ENCODE assay signal across 8 cellular contexts in genomic region chr2:10813749-10814138, GRCh38. TPM values are rescaled to one million over a fixed set of nuclear protein-coding genes. Genes with fewer than 3 reads are reported as not detected.
DNase-seq lines count a peak whose midpoint lies in the region; ATAC-seq, FAIRE-seq and TF ChIP-seq lines count a peak whose summit lies in the region.
"Not testable (repeated sequence)": the region's sequence is repeated elsewhere in the genome, so short reads cannot be mapped to it uniquely, and the experiment has no call there.

No MANE protein-coding gene starts in this region.

- not testable (repeated sequence) for TF ChIP-seq CTCF in GM23338 (conservative IDR thresholded peaks at IDR 0.05; ENCODE audit: low read depth in 2 of 2); WTC11 (IDR thresholded peaks at IDR 0.05); chondrocyte (IDR thresholded peaks at IDR 0.05); HepG2 (CRISPR knock-in tag; IDR thresholded peaks at IDR 0.05); spleen (IDR thresholded peaks at IDR 0.05 in 8 of 11, conservative IDR thresholded peaks at IDR 0.05 in 3 of 11)

- peaks cover 13% of the 10 kb centered on the region for H3K27me3 Mint-ChIP-seq in GM23338 (ENCODE audit: insufficient read depth, low read depth, poor library complexity)
- not testable (repeated sequence) for H3K27me3 Mint-ChIP-seq in WTC11 (ENCODE audit: low read depth); activated T-helper 17 cell treated with anti-CD3 and anti-CD28 coated beads, Interleukin-2, amount 50 U/mL, for 72 hours; chondrocyte (ENCODE audit: low read depth); natural killer cell treated with Interleukin-12 subunit alpha and Interleukin-12 subunit beta and Interleukin-15 and Interleukin-18, amount 100 ng/mL, for 72 hours

- not testable (repeated sequence) for H3K27ac Mint-ChIP-seq in GM23338; activated T-helper 17 cell treated with anti-CD3 and anti-CD28 coated beads, Interleukin-2, amount 50 U/mL, for 72 hours; chondrocyte (ENCODE audit: unreplicated experiment); natural killer cell treated with Interleukin-12 subunit alpha and Interleukin-12 subunit beta and Interleukin-15 and Interleukin-18, amount 100 ng/mL, for 72 hours
- H3K27ac Mint-ChIP-seq in WTC11 = peak overlapping the region; percentile 96

- not testable (repeated sequence) for BruUV-seq in HepG2 (replicated peaks; lab: Mats Ljungman, UMichigan)

- H3K79me2 ChIP-seq in GM23338 (replicated peaks; ENCODE audit: insufficient read depth) (peaks cover 37% of the 10 kb centered on the region), HepG2 (ENCODE audit: insufficient read depth, low read length) (peaks cover 37% of the 10 kb centered on the region)

- in situ Hi-C loops in HepG2 (cut with HindIII; ENCODE audit: extremely low pct_ligation_motif_present, low pct_unique_long_range_greater_than_20kb) = not testable (repeated sequence)

- H3K9me3 Mint-ChIP-seq in GM23338; WTC11; activated T-helper 17 cell treated with anti-CD3 and anti-CD28 coated beads, Interleukin-2, amount 50 U/mL, for 72 hours; chondrocyte (ENCODE audit: low read depth); natural killer cell treated with Interleukin-12 subunit alpha and Interleukin-12 subunit beta and Interleukin-15 and Interleukin-18, amount 100 ng/mL, for 72 hours: not testable (repeated sequence)

- not testable (repeated sequence) for H3K36me3 Mint-ChIP-seq in GM23338 (ENCODE audit: low read depth); WTC11; chondrocyte (ENCODE audit: low read depth); natural killer cell treated with Interleukin-12 subunit alpha and Interleukin-12 subunit beta and Interleukin-15 and Interleukin-18, amount 100 ng/mL, for 72 hours
- peaks cover 32% of the 10 kb centered on the region for H3K36me3 Mint-ChIP-seq in activated T-helper 17 cell treated with anti-CD3 and anti-CD28 coated beads, Interleukin-2, amount 50 U/mL, for 72 hours (ENCODE audit: low read depth)

- not testable (repeated sequence) for TF ChIP-seq POLR2A in HepG2 (IDR thresholded peaks at IDR 0.05; ENCODE audit: insufficient read depth in 1 of 2, low read depth in 2 of 2, low read length in 2 of 2); spleen (IDR thresholded peaks at IDR 0.05)

- H3K4me1 Mint-ChIP-seq in GM23338 = peaks cover 28% of the 10 kb centered on the region
- peaks cover 34% of the 10 kb centered on the region for H3K4me1 Mint-ChIP-seq in WTC11
- H3K4me1 Mint-ChIP-seq in activated T-helper 17 cell treated with anti-CD3 and anti-CD28 coated beads, Interleukin-2, amount 50 U/mL, for 72 hours = peaks cover 11% of the 10 kb centered on the region
- peaks cover 34% of the 10 kb centered on the region for H3K4me1 Mint-ChIP-seq in chondrocyte (ENCODE audit: low read depth)
- H3K4me1 Mint-ChIP-seq in natural killer cell treated with Interleukin-12 subunit alpha and Interleukin-12 subunit beta and Interleukin-15 and Interleukin-18, amount 100 ng/mL, for 72 hours (ENCODE audit: low read depth in 2 of 2) = peaks cover 19 to 22% of the 10 kb centered on the region in 2 donors

- H3K9me2 ChIP-seq in GM23338 (ENCODE audit: insufficient read depth) = not testable (repeated sequence)

- not testable (repeated sequence) for TF ChIP-seq RAD21 in HepG2 (CRISPR knock-in tag; IDR thresholded peaks at IDR 0.05)

- peak overlapping the region; percentile 100; the same call in 1 of the 2 replicates for H3K9ac ChIP-seq in BLaER1
- H3K9ac ChIP-seq in HepG2 (ENCODE audit: insufficient read depth, low read depth, low read length) = peak overlapping the region; percentile 57

- intact Hi-C loops in HepG2 (cut with micrococcal nuclease; ENCODE audit: unreplicated experiment); spleen (cut with DNase I; ENCODE audit: low total_unique reads): not testable (repeated sequence)

- peaks cover 25% of the 10 kb centered on the region for H3K36me3 ChIP-seq in BLaER1
- not testable (repeated sequence) for H3K36me3 ChIP-seq in GM23338 (ENCODE audit: insufficient read depth); HepG2 (replicated peaks in 1 of 2; ENCODE audit: control insufficient read depth in 1 of 2, insufficient read depth in 2 of 2, low read length in 2 of 2); spleen

- not testable (repeated sequence) for H3F3A ChIP-seq in GM23338 (replicated peaks; ENCODE audit: low read depth)

- H3K4me1 ChIP-seq in BLaER1 = peaks cover 62% of the 10 kb centered on the region
- H3K4me1 ChIP-seq in GM23338 (ENCODE audit: insufficient read depth) = peaks cover 26% of the 10 kb centered on the region
- peaks cover 63% of the 10 kb centered on the region for H3K4me1 ChIP-seq in HepG2 (ENCODE audit: insufficient read depth, low read length)
- H3K4me1 ChIP-seq in spleen = peaks cover 31 to 58% (median 41%) of the 10 kb centered on the region in 6 donors

- POLR2A ChIA-PET in WTC11 (lab: Charles Lee); HepG2 (lab: Yijun Ruan, JAX): not testable (repeated sequence)

- H4K20me1 ChIP-seq in BLaER1 (peaks cover 31% of the 10 kb centered on the region), GM23338 (replicated peaks; ENCODE audit: insufficient read depth) (peaks cover 25% of the 10 kb centered on the region), HepG2 (ENCODE audit: insufficient read depth, low read length) (peaks cover 24% of the 10 kb centered on the region)

- not testable (repeated sequence) for H3K9me3 ChIP-seq in BLaER1; HepG2 (ENCODE audit: low read length); spleen

- H3K4me2 ChIP-seq in BLaER1 = peak overlapping the region; percentile 76
- H3K4me2 ChIP-seq in GM23338 = not testable (repeated sequence)
- H3K4me2 ChIP-seq in HepG2 (ENCODE audit: low read depth, low read length) = peak overlapping the region; percentile 94

- H3K4me3 ChIP-seq in BLaER1 (peak overlapping the region; percentile 97), HepG2 (replicated peaks in 1 of 3; ENCODE audit: insufficient read depth in 1 of 3, low read depth in 2 of 3, low read length in 3 of 3) (peak overlapping the region; percentile 31 to 70 (median 41); a peak in 5 of 6 replicates), spleen (peak overlapping the region in 1 of 8 donors; percentile 90)
- H3K4me3 ChIP-seq in GM23338 = not testable (repeated sequence)

- TF ChIP-seq EP300 in HepG2 (IDR thresholded peaks at IDR 0.05; ENCODE audit: low read depth in 2 of 2, low read length in 2 of 2); HepG2 (CRISPR knock-in tag; IDR thresholded peaks at IDR 0.05; ENCODE audit: borderline replicate concordance): not testable (repeated sequence)

- DNase-seq in GM23338 (ENCODE audit: low spot score); WTC11 (ENCODE audit: low spot score); chondrocyte (ENCODE audit: low spot score); HepG2 (ENCODE audit: low spot score); natural killer cell treated with Interleukin-12 subunit alpha and Interleukin-12 subunit beta and Interleukin-15 and Interleukin-18, amount 100 ng/mL, for 72 hours (ENCODE audit: low spot score): not testable (repeated sequence)
- DNase-seq in spleen = peak; percentile 59

- not testable (repeated sequence) for FAIRE-seq in HepG2 (lab: Jason Lieb, UNC)

- H2AFZ ChIP-seq in GM23338 = peak overlapping the region; percentile 92
- H2AFZ ChIP-seq in HepG2 (ENCODE audit: low read length) = not testable (repeated sequence)

- CTCF ChIA-PET in WTC11 (lab: Charles Lee) = interaction anchor here (0.9 to 2.4 kb wide), 7 partner anchors 16 to 319 kb away, joined by 3 to 8 read pairs (median 6); a partner anchor contains a TSS
- CTCF ChIA-PET in HepG2 (lab: Yijun Ruan, JAX; ENCODE audit: low intra/inter-chr PET ratio, low total read pairs) = not testable (repeated sequence)

- not testable (repeated sequence) for ATAC-seq in GM23338; WTC11; activated T-helper 17 cell treated with anti-CD3 and anti-CD28 coated beads, Interleukin-2, amount 50 U/mL, for 72 hours (replicated peaks); HepG2; natural killer cell treated with Interleukin-12 subunit alpha and Interleukin-12 subunit beta and Interleukin-15 and Interleukin-18, amount 100 ng/mL, for 72 hours

- H3K27ac ChIP-seq in BLaER1 = peak overlapping the region; percentile 100
- H3K27ac ChIP-seq in GM23338 (ENCODE audit: low read depth); HepG2 (ENCODE audit: extremely low read length, insufficient read depth, low read length): not testable (repeated sequence)
- peak overlapping the region in 3 of 8 donors; percentile 0 to 62 (median 58) for H3K27ac ChIP-seq in spleen

- H3K4me3 Mint-ChIP-seq in GM23338 = peak overlapping the region; percentile 43; the same call in 2 of the 3 replicates
- peak overlapping the region; percentile 47 for H3K4me3 Mint-ChIP-seq in WTC11
- H3K4me3 Mint-ChIP-seq in activated T-helper 17 cell treated with anti-CD3 and anti-CD28 coated beads, Interleukin-2, amount 50 U/mL, for 72 hours = peak overlapping the region; percentile 75
- H3K4me3 Mint-ChIP-seq in chondrocyte (ENCODE audit: unreplicated experiment) = peak overlapping the region; percentile 31
- H3K4me3 Mint-ChIP-seq in natural killer cell treated with Interleukin-12 subunit alpha and Interleukin-12 subunit beta and Interleukin-15 and Interleukin-18, amount 100 ng/mL, for 72 hours = peak overlapping the region; percentile 56

- not testable (repeated sequence) for H3K27me3 ChIP-seq in BLaER1; GM23338 (ENCODE audit: insufficient read depth); spleen (replicated peaks in 1 of 7)
- peaks cover 0 to 21% of the 10 kb centered on the region in 2 experiments; a peak in 2 of 5 replicates for H3K27me3 ChIP-seq in HepG2 (ENCODE audit: control insufficient read depth in 1 of 2, insufficient read depth in 2 of 2, low read length in 2 of 2)

- whole genome bisulfite sequencing in HepG2 (ENCODE audit: low lambda C conversion rate) = 84% methylated on average over 14 of the region's 14 CpGs
- WGBS in spleen, 5 donors = 82 to 93% (median 89%) methylated on average over 14 of the region's 14 CpGs

RNA-seq across cellular contexts. Expression of gene PDIA6, which starts 1.2 kb away (rescaled TPM):
- 374 and 382 TPM in 2 replicates for total RNA-seq in GM23338 (2014; rRNA removed; shearing (Covaris generic))
- polyA plus RNA-seq in GM23338 (2016; fragmentation: Nextera tagmentation; extraction: Ambion mirVana) = 284 and 331 TPM in 2 replicates
- total RNA-seq in WTC11 (2021) = 331 to 344 TPM (median 340 TPM) in 3 replicates
- 100 to 1,000 TPM; 129 to 206 TPM for total RNA-seq in activated T-helper 17 cell treated with anti-CD3 and anti-CD28 coated beads, Interleukin-2, amount 50 U/mL, for 72 hours
- total RNA-seq in chondrocyte = 196 to 412 TPM (median 198 TPM) in 3 replicates
- total RNA-seq in HepG2 (2016; rRNA removed; fragmentation: Illumina TruSeq; extraction: Trizol) = 318 and 642 TPM in 2 replicates
- total RNA-seq in HepG2 (2016; cell fraction: cytosol; rRNA removed; fragmentation: Illumina TruSeq; extraction: Trizol; ENCODE audit: low read depth) = 56.1 and 61.3 TPM in 2 replicates
- 300 and 675 TPM in 2 replicates for total RNA-seq in HepG2 (2016; cell fraction: insoluble cytoplasmic fraction; rRNA removed; fragmentation: Illumina TruSeq; extraction: Trizol)
- 124 and 135 TPM in 2 replicates for total RNA-seq in HepG2 (2016; cell fraction: membrane; rRNA removed; fragmentation: Illumina TruSeq; extraction: Trizol)
- 502 and 568 TPM in 2 replicates for total RNA-seq in HepG2 (2016; cell fraction: nucleus; rRNA removed; fragmentation: Illumina TruSeq; extraction: Trizol)
- 418 and 586 TPM in 2 replicates for polyA plus RNA-seq in HepG2 (2011; rRNA removed)
- polyA plus RNA-seq in HepG2 (2011; cell fraction: cytosol; rRNA removed) = 484 and 553 TPM in 2 replicates
- polyA plus RNA-seq in HepG2 (2011; cell fraction: nucleus; rRNA removed) = 135 and 158 TPM in 2 replicates
- polyA plus RNA-seq in HepG2 (2012) = 484 and 600 TPM in 2 replicates
- 61.3 and 65.3 TPM in 2 replicates for polyA plus RNA-seq in HepG2 (2016; cell fraction: cytosol; fragmentation: Illumina TruSeq; extraction: Trizol; ENCODE audit: low read depth)
- 289 and 301 TPM in 2 replicates for polyA plus RNA-seq in HepG2 (2016; cell fraction: insoluble cytoplasmic fraction; fragmentation: Illumina TruSeq; extraction: Trizol; ENCODE audit: low read depth)
- polyA plus RNA-seq in HepG2 (2016; cell fraction: membrane; fragmentation: Illumina TruSeq; extraction: Trizol; ENCODE audit: low read depth) = 102 and 106 TPM in 2 replicates
- 690 and 757 TPM in 2 replicates for polyA plus RNA-seq in HepG2 (2016; cell fraction: nucleus; fragmentation: Illumina TruSeq; extraction: Trizol; ENCODE audit: insufficient read depth, low read depth)
- 87.6 and 158 TPM in 2 replicates for polyA minus RNA-seq in HepG2 (2011; rRNA and poly(A)+ RNA removed; ENCODE audit: low replicate concordance)
- 230 and 245 TPM in 2 replicates for polyA minus RNA-seq in HepG2 (2011; cell fraction: cytosol; rRNA and poly(A)+ RNA removed)
- polyA minus RNA-seq in HepG2 (2011; cell fraction: nucleus; rRNA and poly(A)+ RNA removed) = 115 and 127 TPM in 2 replicates
- total RNA-seq in natural killer cell treated with Interleukin-12 subunit alpha and Interleukin-12 subunit beta and Interleukin-15 and Interleukin-18, amount 100 ng/mL, for 72 hours = 100 to 1,000 TPM; 214 to 236 TPM
- total RNA-seq in spleen = 100 to 1,000 TPM; 100 to 164 (median 131) TPM
- polyA plus RNA-seq in spleen = 10 to 100 TPM; 29.7 to 60.5 (median 56.0) TPM
